22 cellular contexts compared by ENCODE assay signal in the genomic region with DNA sequence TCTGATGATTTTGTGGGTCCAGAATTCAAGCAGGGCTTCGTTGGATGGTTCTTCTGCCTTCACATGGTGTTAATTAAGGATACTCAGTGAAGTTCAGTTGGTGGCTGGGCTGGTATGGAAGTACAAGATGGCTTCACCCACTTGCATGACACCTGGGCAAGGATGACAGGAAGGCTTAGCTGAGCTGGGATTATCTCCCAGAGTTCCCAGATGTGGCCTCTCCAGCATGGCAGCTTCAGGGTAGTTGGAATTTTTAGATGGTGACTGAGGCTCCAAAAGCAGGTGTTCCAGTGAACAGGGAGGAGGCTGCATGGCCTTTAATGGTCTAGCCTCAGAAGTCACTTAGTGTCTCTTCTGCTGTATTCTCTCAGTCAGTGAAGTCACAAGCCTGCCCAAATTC.
"Had no signal": no experiment of that assay in that cellular context is flagged by ENCODE, and none has a peak within 500 bp of the region (broad histone marks: within the 10 kb centered on the region; RNA-seq: fewer than 3 reads in every experiment).

No MANE protein-coding gene starts in this region.

- H3K4me3 ChIP-seq: esophagus muscularis mucosa, heart right ventricle, lower lobe of right lung, prostate gland, sigmoid colon had no signal

- ATAC-seq: foreskin keratinocyte; heart right ventricle; lower lobe of right lung; naive thymus-derived CD8-positive, alpha-beta T cell; right cardiac atrium; stimulated activated effector memory CD8-positive, alpha-beta T cell treated with anti-CD3 and anti-CD28 coated beads, Interleukin-12 subunit alpha, Interleukin-12 subunit beta, amount 100 ng/mL, for 72 hours had no signal

- H3K27ac ChIP-seq: foreskin keratinocyte, heart right ventricle, lower lobe of right lung, prostate gland had no signal

- H3K4me1 ChIP-seq: foreskin keratinocyte, prostate gland had no signal

- H3K36me3 ChIP-seq: esophagus muscularis mucosa, heart right ventricle, lower lobe of right lung, prostate gland, sigmoid colon had no signal

- FAIRE-seq: colon, endothelial cell of umbilical vein, keratinocyte had no signal

- H3K9me3 ChIP-seq: esophagus muscularis mucosa, lower lobe of right lung, prostate gland, sigmoid colon had no signal

- DNase-seq: effector memory CD4-positive, alpha-beta T cell; foreskin keratinocyte; glutamatergic neuron; heart right ventricle; hippocampal formation; immature natural killer cell; left ventricle myocardium superior; lower lobe of right lung; naive thymus-derived CD8-positive, alpha-beta T cell; nephron progenitor cell; right cardiac atrium; sigmoid colon; stimulated activated CD4-positive, alpha-beta T cell treated with anti-CD3 and anti-CD28 coated beads, Interleukin-2, amount 100 ng/mL, for 24 hours; stimulated activated CD4-positive, alpha-beta T cell treated with anti-CD3 and anti-CD28 coated beads, Interleukin-4, amount 100 ng/mL, for 24 hours; stimulated activated naive CD4-positive, alpha-beta T cell treated with Interleukin-2 at 50 U/mL for 16 hours; substantia nigra had no signal

- H3K27me3 ChIP-seq: esophagus muscularis mucosa, foreskin keratinocyte, heart right ventricle, sigmoid colon had no signal
